In the genomic region with DNA sequence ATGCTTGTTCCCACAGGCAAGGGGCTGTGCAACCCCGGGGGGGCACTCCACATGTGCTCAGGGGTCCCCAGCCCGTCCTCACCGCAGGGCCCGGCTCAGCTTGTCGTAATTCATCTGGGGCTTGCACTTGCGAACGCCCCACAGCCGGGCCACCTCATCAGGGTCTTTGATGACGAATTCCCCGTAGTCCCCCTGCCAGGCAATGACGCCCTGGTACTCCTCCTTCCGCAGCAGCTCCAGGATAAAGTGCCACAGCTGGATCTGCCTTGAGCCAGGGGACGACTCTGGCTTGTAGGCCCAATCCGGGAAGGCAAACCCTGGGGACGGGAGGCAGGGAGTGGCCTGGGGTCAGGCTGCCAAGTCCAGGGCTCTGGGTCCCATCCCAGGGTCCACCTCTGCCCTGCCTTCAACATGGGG, we compare ENCODE assay signal across 9 cellular contexts. TPM values are rescaled to one million over a fixed set of nuclear protein-coding genes. Genes with fewer than 3 reads are reported as not detected.
A peak's percentile ranks its signal among the peaks of the same experiment; 100 is the strongest.
DNase-seq lines count a peak whose midpoint lies in the region; ATAC-seq and TF ChIP-seq lines count a peak whose summit lies in the region.
"Had no signal": no experiment of that assay in that cellular context is flagged by ENCODE, and none has a peak within 500 bp of the region (broad histone marks: within the 10 kb centered on the region; RNA-seq: fewer than 3 reads in every experiment).

No MANE protein-coding gene starts in this region.

- H3K27ac ChIP-seq in brain microvascular endothelial cell (peak overlapping the region; percentile 1), lung (ENCODE audit: low read depth in 1 of 2, low read length in 1 of 2) (peak overlapping the region; percentile 63 to 73), thoracic aorta (peak overlapping the region; percentile 89 to 99)

- H3K36me3 ChIP-seq in brain microvascular endothelial cell (replicated peaks), result peaks cover 22% of the 10 kb centered on the region
- peaks cover 7 to 19% of the 10 kb centered on the region in 2 donors for H3K36me3 ChIP-seq in lung (ENCODE audit: control insufficient read depth in 2 of 2, insufficient read depth in 2 of 2, low read length in 2 of 2)
- peaks cover 13% of the 10 kb centered on the region for H3K36me3 ChIP-seq in thoracic aorta

- peaks cover 12 to 19% of the 10 kb centered on the region in 2 donors for H3K4me1 ChIP-seq in lung (ENCODE audit: control insufficient read depth in 2 of 2, insufficient read depth in 2 of 2, low read length in 2 of 2)
- peaks cover 33 to 60% of the 10 kb centered on the region in 2 donors for H3K4me1 ChIP-seq in thoracic aorta (ENCODE audit: control insufficient read depth in 1 of 2, low read depth in 2 of 2)

- H3K4me1 Mint-ChIP-seq in activated CD4-positive, alpha-beta T cell treated with anti-CD3 and anti-CD28 coated beads for 36 hours, result peaks cover 38% of the 10 kb centered on the region

- TF ChIP-seq CTCF in brain microvascular endothelial cell (IDR thresholded peaks at IDR 0.05; ENCODE audit: low read depth, low read length, missing control alignments) (no peak), lung (IDR thresholded peaks at IDR 0.05; ENCODE audit: control extremely low read depth, extremely low read depth) (no peak), thoracic aorta (IDR thresholded peaks at IDR 0.05) (no peak)

- H3K4me3 ChIP-seq in brain microvascular endothelial cell (ENCODE audit: low read depth, low read length), result no peak overlapping the region
- no peak overlapping the region for H3K4me3 ChIP-seq in lung
- H3K4me3 ChIP-seq in thoracic aorta, result peak overlapping the region; percentile 99

- DNase-seq in activated CD4-positive, alpha-beta T cell treated with anti-CD3 and anti-CD28 coated beads for 36 hours, result no peak
- DNase-seq in activated CD4-positive, alpha-beta T cell treated with anti-CD3 and anti-CD28 coated beads for 1 hour, result no peak
- DNase-seq in brain microvascular endothelial cell (no peak), lung (ENCODE audit: low spot score) (no peak), thoracic aorta (ENCODE audit: low spot score) (no peak), SIG-M5 (lab: John Stamatoyannopoulos, UW) (no peak), kidney glomerular epithelial cell (lab: John Stamatoyannopoulos, UW) (no peak)
- DNase-seq: NCI-H2171 treated with DMSO at 0.1 percent for 48 hours had no signal

- WGBS in lung, 2 donors, result 53 to 70% methylated on average over 14 to 15 of the region's 15 CpGs

- peak overlapping the region; percentile 72 for H3K27ac Mint-ChIP-seq in activated CD4-positive, alpha-beta T cell treated with anti-CD3 and anti-CD28 coated beads for 36 hours

- H3K27me3 Mint-ChIP-seq in activated CD4-positive, alpha-beta T cell treated with anti-CD3 and anti-CD28 coated beads for 36 hours, result no peaks in the 10 kb centered on the region

- no peak overlapping the region for H3K4me3 Mint-ChIP-seq in activated CD4-positive, alpha-beta T cell treated with anti-CD3 and anti-CD28 coated beads for 36 hours

- CTCF ChIA-PET in activated CD4-positive, alpha-beta T cell treated with anti-CD3 and anti-CD28 coated beads for 36 hours (lab: Charles Lee), result interaction anchor here (1.3 to 1.9 kb wide), 3 partner anchors 20 to 46 kb away, joined by 5 to 7 read pairs (median 5); no protein-coding TSS in a partner anchor

- no peaks in the 10 kb centered on the region for H3K9me3 ChIP-seq in lung (ENCODE audit: control insufficient read depth in 2 of 2, insufficient read depth in 1 of 2, low read length in 1 of 2)
- no peaks in the 10 kb centered on the region for H3K9me3 ChIP-seq in thoracic aorta

- POLR2A ChIA-PET in activated CD4-positive, alpha-beta T cell treated with anti-CD3 and anti-CD28 coated beads for 36 hours (lab: Charles Lee), result interaction anchor here (0.6 to 1.2 kb wide), 2 partner anchors 38 to 142 kb away, joined by 3 read pairs; no protein-coding TSS in a partner anchor

- H3K9me3 Mint-ChIP-seq in activated CD4-positive, alpha-beta T cell treated with anti-CD3 and anti-CD28 coated beads for 36 hours (ENCODE audit: low read depth), result no peaks in the 10 kb centered on the region

- no peak for ATAC-seq in activated CD4-positive, alpha-beta T cell treated with anti-CD3 and anti-CD28 coated beads for 36 hours
- ATAC-seq in lung (ENCODE audit: insufficient read depth, low FRiP score) (no peak), thoracic aorta (ENCODE audit: insufficient number of reproducible peaks, low FRiP score, low read depth) (no peak), HG02970 (IDR thresholded peaks at IDR 0.05; ENCODE audit: low FRiP score, unreplicated experiment) (no peak)

- intact Hi-C loops in activated CD4-positive, alpha-beta T cell treated with anti-CD3 and anti-CD28 coated beads for 36 hours (cut with DNase I, micrococcal nuclease), result no loop called here

- H3K27me3 ChIP-seq in brain microvascular endothelial cell (replicated peaks) (no peaks in the 10 kb centered on the region), lung (ENCODE audit: control insufficient read depth, insufficient read depth) (no peaks in the 10 kb centered on the region), thoracic aorta (replicated peaks; ENCODE audit: insufficient read depth) (no peaks in the 10 kb centered on the region)

- in situ Hi-C loops in brain microvascular endothelial cell (cut with HindIII; ENCODE audit: low pct_ligation_motif_present, low sequenced_read_pairs), result no loop called here

- H3K36me3 Mint-ChIP-seq in activated CD4-positive, alpha-beta T cell treated with anti-CD3 and anti-CD28 coated beads for 36 hours (ENCODE audit: low read depth), result peaks cover 17% of the 10 kb centered on the region

RNA-seq across cellular contexts. Expression of a gene that starts 4.7 kb away (rescaled TPM):
- total RNA-seq in activated CD4-positive, alpha-beta T cell treated with anti-CD3 and anti-CD28 coated beads for 36 hours, result 10 to 100 TPM; 65.5 to 66.4 TPM
- total RNA-seq in lung (10 to 100 TPM; 24.2 to 53.6 TPM), thoracic aorta (10 to 100 TPM; 46.6 to 49.8 TPM)
- polyA plus RNA-seq in lung, result 10 to 100 TPM; 35.2 to 50.8 TPM

RNA-seq across cellular contexts. Expression of a gene that starts 7.9 kb away (rescaled TPM):
- 10 to 100 TPM; 32.6 to 43.5 TPM for total RNA-seq in activated CD4-positive, alpha-beta T cell treated with anti-CD3 and anti-CD28 coated beads for 36 hours
- total RNA-seq in lung (10 to 100 TPM; 23.7 to 38.8 TPM), thoracic aorta (10 to 100 TPM; 23.7 to 26.9 TPM)
- polyA plus RNA-seq in lung, result 10 to 100 TPM; 53.7 to 54.2 TPM

RNA-seq across cellular contexts. Expression of a gene that starts 18.8 kb away (rescaled TPM):
- total RNA-seq in activated CD4-positive, alpha-beta T cell treated with anti-CD3 and anti-CD28 coated beads for 36 hours, result 10 to 100 TPM; 62.8 to 66.3 TPM
- total RNA-seq in lung (10 to 100 TPM; 31.2 to 84.5 TPM), thoracic aorta (100 to 1,000 TPM in 1 of 2 donors, 10 to 100 TPM in 1; 57.1 to 112 TPM)
- polyA plus RNA-seq in lung, result 10 to 100 TPM; 38.2 to 43.0 TPM

RNA-seq across cellular contexts. Expression of a gene that starts 30.1 kb away (rescaled TPM):
- 10 to 100 TPM; 11.9 to 15.2 TPM for total RNA-seq in activated CD4-positive, alpha-beta T cell treated with anti-CD3 and anti-CD28 coated beads for 36 hours
- total RNA-seq in lung (10 to 100 TPM in 1 of 2 donors, 1 to 10 TPM in 1; 5.3 to 14.4 TPM), thoracic aorta (10 to 100 TPM in 1 of 2 donors, 1 to 10 TPM in 1; 7.9 to 10.3 TPM)
- 1 to 10 TPM; 4.6 to 5.5 TPM for polyA plus RNA-seq in lung

RNA-seq across cellular contexts. Expression of a gene that starts 32.8 kb away (rescaled TPM):
- total RNA-seq in activated CD4-positive, alpha-beta T cell treated with anti-CD3 and anti-CD28 coated beads for 36 hours, result 10 to 100 TPM; 25.9 to 27.3 TPM
- total RNA-seq in lung, result 10 to 100 TPM; 34.1 to 39.4 TPM
- 10 to 100 TPM; 31.4 to 60.8 TPM for polyA plus RNA-seq in lung
- total RNA-seq in thoracic aorta, result 10 to 100 TPM; 21.7 to 33.2 TPM

Comparison
In these comparisons a context has a peak if more than half of its experiments do, and no peak if none do; other contexts are left out.
1. H3K27ac ChIP-seq: peak in every context shown above with its lines; median percentile 94 in thoracic aorta; 68 in lung; 1 in brain microvascular endothelial cell.